Comparison of ENCODE assay signal across 27 cellular contexts in the genomic region with DNA sequence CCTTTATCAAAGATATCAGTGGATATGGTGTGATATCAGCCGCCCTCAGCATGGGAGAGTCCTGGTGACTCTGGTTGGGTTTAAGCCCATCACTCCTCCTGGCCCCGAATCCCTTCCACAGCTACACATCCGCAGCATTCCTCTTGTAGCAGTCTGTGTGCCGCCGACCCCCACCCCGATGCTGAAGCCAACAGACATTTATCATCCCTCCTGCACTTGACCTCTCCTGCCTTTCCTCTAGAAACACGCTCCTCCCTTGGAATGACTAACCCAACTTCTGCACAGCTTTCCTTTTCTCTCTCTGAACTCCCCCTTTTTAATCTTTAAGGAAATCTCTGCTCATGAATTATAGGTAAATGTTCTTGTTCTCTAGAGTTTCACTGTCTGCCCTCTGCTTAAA.
DNase-seq lines count a peak whose midpoint lies in the region; ATAC-seq and TF ChIP-seq lines count a peak whose summit lies in the region.
"Had no signal": no experiment of that assay in that cellular context is flagged by ENCODE, and none has a peak within 500 bp of the region (broad histone marks: within the 10 kb centered on the region; RNA-seq: fewer than 3 reads in every experiment).

No MANE protein-coding gene starts in this region.

- H3K27me3 Mint-ChIP-seq in HFFc6 (ENCODE audit: insufficient read depth), result no peaks in the 10 kb centered on the region; the same call in 1 of the 2 replicates
- H3K27me3 Mint-ChIP-seq in endodermal cell (ENCODE audit: insufficient read depth), result no peaks in the 10 kb centered on the region
- H3K27me3 Mint-ChIP-seq: activated naive CD4-positive, alpha-beta T cell treated with anti-CD3 and anti-CD28 coated beads, Interleukin-2, amount 10 ng/mL, durations not matched to agents 7 days and 5 days had no signal

- H3K4me3 ChIP-seq in endodermal cell (ENCODE audit: low read length), result no peak overlapping the region
- H3K4me3 ChIP-seq: BLaER1, neural progenitor cell, sigmoid colon, vagina had no signal

- H3K36me3 ChIP-seq in endodermal cell (ENCODE audit: control insufficient read depth, insufficient read depth, low read length), result no peaks in the 10 kb centered on the region
- H3K36me3 ChIP-seq: BLaER1, neural progenitor cell, sigmoid colon, vagina had no signal

- no peaks in the 10 kb centered on the region for H3K4me1 ChIP-seq in endodermal cell (ENCODE audit: control insufficient read depth, insufficient read depth, low read length)
- H3K4me1 ChIP-seq: neural progenitor cell, sigmoid colon, vagina had no signal

- peaks cover 25% of the 10 kb centered on the region for H3K4me1 Mint-ChIP-seq in HFFc6 (ENCODE audit: low read depth)
- peaks cover 5% of the 10 kb centered on the region for H3K4me1 Mint-ChIP-seq in endodermal cell

- H3K9ac ChIP-seq in endodermal cell (ENCODE audit: extremely low read depth, low read length, poor library complexity, severe bottlenecking), result no peak overlapping the region
- H3K9ac ChIP-seq: BLaER1, neural progenitor cell had no signal

- peaks cover 8% of the 10 kb centered on the region; the same call in 1 of the 2 replicates for H3K9me3 Mint-ChIP-seq in HFFc6
- peaks cover 11% of the 10 kb centered on the region for H3K9me3 Mint-ChIP-seq in endodermal cell

- no peaks in the 10 kb centered on the region for H3K27me3 ChIP-seq in endodermal cell (ENCODE audit: control insufficient read depth, insufficient read depth, low read length, poor library complexity, severe bottlenecking)
- H3K27me3 ChIP-seq: BLaER1, neural progenitor cell, sigmoid colon, vagina had no signal

- peaks cover 9% of the 10 kb centered on the region; the same call in 1 of the 2 replicates for H3K36me3 Mint-ChIP-seq in HFFc6 (ENCODE audit: low read depth)
- H3K36me3 Mint-ChIP-seq in endodermal cell (ENCODE audit: low read depth), result peaks cover 3% of the 10 kb centered on the region

- H3K27ac Mint-ChIP-seq in HFFc6, result no peak overlapping the region
- no peak overlapping the region for H3K27ac Mint-ChIP-seq in endodermal cell
- H3K27ac Mint-ChIP-seq: activated naive CD4-positive, alpha-beta T cell treated with anti-CD3 and anti-CD28 coated beads, Interleukin-2, amount 10 ng/mL, durations not matched to agents 7 days and 5 days; neural progenitor cell had no signal

- H3K27ac ChIP-seq in endodermal cell (ENCODE audit: low read depth, low read length), result no peak overlapping the region
- H3K27ac ChIP-seq: BLaER1, neural progenitor cell, sigmoid colon, vagina had no signal

- no peak for TF ChIP-seq CTCF in HFFc6 (IDR thresholded peaks at IDR 0.05)
- TF ChIP-seq CTCF in endodermal cell (conservative IDR thresholded peaks at IDR 0.05), result no peak

- ATAC-seq in GM18498 (IDR thresholded peaks at IDR 0.05; ENCODE audit: unreplicated experiment), result no peak
- no peak for ATAC-seq in GM18511 (IDR thresholded peaks at IDR 0.05; ENCODE audit: unreplicated experiment)
- ATAC-seq in GM18868 (IDR thresholded peaks at IDR 0.05; ENCODE audit: unreplicated experiment), result no peak
- ATAC-seq: esophagus mucosa, left lobe of liver had no signal

- DNase-seq in A172 (ENCODE audit: low spot score) (peak; percentile 26), HFFc6 (peak; percentile 2), amniotic epithelial cell (ENCODE audit: low read depth) (peak; percentile 81), hepatic stellate cell (ENCODE audit: low spot score) (peak; percentile 29), endodermal cell (no peak)
- DNase-seq: ACHN; activated naive CD4-positive, alpha-beta T cell treated with anti-CD3 and anti-CD28 coated beads, Interleukin-2, amount 10 ng/mL, durations not matched to agents 7 days and 5 days; activated T-cell treated with anti-CD3 and anti-CD28 coated beads, Interleukin-2, amount 50 U/mL, for 48 hours; Caco-2; effector memory CD4-positive, alpha-beta T cell; glutamatergic neuron; H9; KG1; midbrain; NCI-H1694; NCI-H2171; NCI-H69; posterior cingulate gyrus; sigmoid colon had no signal

- H3K4me3 Mint-ChIP-seq in HFFc6 (peak overlapping the region; percentile 4; the same call in 1 of the 2 replicates), endodermal cell (no peak overlapping the region)
- H3K4me3 Mint-ChIP-seq: activated naive CD4-positive, alpha-beta T cell treated with anti-CD3 and anti-CD28 coated beads, Interleukin-2, amount 10 ng/mL, durations not matched to agents 7 days and 5 days; H9; neural progenitor cell had no signal

- 90 to 92% methylated on average over 2 to 7 of the region's 7 CpGs for WGBS in endodermal cell (ENCODE audit: insufficient coverage in 1 of 2, insufficient read length in 1 of 2), 2 experiments

- H3K9me3 ChIP-seq in endodermal cell (ENCODE audit: control insufficient read depth, low read length), result peaks cover 9% of the 10 kb centered on the region
- H3K9me3 ChIP-seq: Caco-2, sigmoid colon, vagina had no signal
